In the genomic region with DNA sequence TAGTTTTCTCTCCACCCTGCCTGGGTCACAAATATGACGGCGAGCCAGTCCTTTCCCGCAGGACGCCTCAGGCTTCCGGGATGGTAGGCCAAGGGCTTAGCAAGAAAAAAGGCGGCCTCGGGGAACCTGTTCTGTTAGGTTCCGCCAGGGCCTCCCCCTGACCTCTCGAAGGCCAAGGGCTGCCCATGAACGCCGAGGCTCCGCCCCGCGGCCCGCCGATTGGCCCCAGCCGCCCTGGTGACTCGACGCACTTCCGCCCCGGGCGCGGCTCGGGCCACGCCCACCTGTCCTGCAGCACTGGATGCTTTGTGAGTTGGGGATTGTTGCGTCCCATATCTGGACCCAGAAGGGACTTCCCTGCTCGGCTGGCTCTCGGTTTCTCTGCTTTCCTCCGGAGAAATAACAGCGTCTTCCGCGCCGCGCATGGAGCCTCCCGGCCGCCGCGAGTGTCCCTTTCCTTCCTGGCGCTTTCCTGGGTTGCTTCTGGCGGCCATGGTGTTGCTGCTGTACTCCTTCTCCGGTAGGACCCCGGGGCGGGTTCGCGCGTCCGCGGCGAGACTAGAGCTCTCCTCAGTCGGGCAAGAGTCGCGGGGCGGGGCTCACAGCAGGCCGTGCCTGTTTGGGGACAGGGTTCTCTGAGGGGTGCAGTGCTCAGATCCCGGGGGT, we compare ENCODE assay signal across 8 cellular contexts. TPM values are rescaled to one million over a fixed set of nuclear protein-coding genes. Genes with fewer than 3 reads are reported as not detected.
DNase-seq lines count a peak whose midpoint lies in the region; ATAC-seq and TF ChIP-seq lines count a peak whose summit lies in the region.

A gene (plus strand): TSS at position 265 of the 666 bp plus-strand sequence. CDS start 159 bp downstream, at position 424.

- no TSS peak for BruUV-seq in Panc1 (replicated peaks; lab: Mats Ljungman, UMichigan)

- H3K4me1 ChIP-seq in Panc1 (ENCODE audit: control insufficient read depth, insufficient read depth, low read length) (peaks cover 20% of the 10 kb centered on the region), muscle layer of duodenum (ENCODE audit: control insufficient read depth in 1 of 2, insufficient read depth in 2 of 2, low read length in 2 of 2) (peaks cover 0 to 35% of the 10 kb centered on the region in 2 donors)

- H3K4me3 ChIP-seq in Panc1 (ENCODE audit: low read depth in 2 of 2, low read length in 2 of 2) (peak within 1 kb of the TSS; percentile 90 to 98), muscle layer of duodenum (ENCODE audit: low read depth in 1 of 2, low read length in 2 of 2) (peak within 1 kb of the TSS; percentile 88 to 98)

- no peaks in the 10 kb centered on the region for H3K27me3 Mint-ChIP-seq in activated T-cell treated with anti-CD3 and anti-CD28 coated beads, Interleukin-2, amount 50 U/mL, for 4 hours (ENCODE audit: low read depth)

- POLR2A ChIA-PET in Panc1 (lab: Charles Lee) = interaction anchor here (0.5 kb wide), 1 partner anchor 38 kb away, joined by 6 read pairs; no protein-coding TSS in a partner anchor

- no peak for TF ChIP-seq CTCF in Panc1 (IDR thresholded peaks at IDR 0.05)

- H3K9me3 ChIP-seq in Panc1 (ENCODE audit: control insufficient read depth, insufficient read depth, low read depth, low read length) (no peaks in the 10 kb centered on the region), muscle layer of duodenum (ENCODE audit: control insufficient read depth in 1 of 2, low read length in 2 of 2) (no peaks in the 10 kb centered on the region)

- peaks cover 3% of the 10 kb centered on the region; the same call in 1 of the 2 replicates for H3K36me3 ChIP-seq in Panc1 (ENCODE audit: control insufficient read depth, insufficient read depth, low read length)
- H3K36me3 ChIP-seq in muscle layer of duodenum (ENCODE audit: control insufficient read depth in 1 of 2, insufficient read depth in 2 of 2, low read length in 2 of 2) = peaks cover 0 to 1% of the 10 kb centered on the region in 2 donors

- in situ Hi-C loops in Panc1 (cut with HindIII; ENCODE audit: low pct_unique_long_range_greater_than_20kb, low sequenced_read_pairs) = no loop called here

- H3K9me3 Mint-ChIP-seq in activated T-cell treated with anti-CD3 and anti-CD28 coated beads, Interleukin-2, amount 50 U/mL, for 4 hours = no peaks in the 10 kb centered on the region

- DNase-seq in DMS53 (lab: John Stamatoyannopoulos, UW) (peak; percentile 100), KG1 (lab: John Stamatoyannopoulos, UW) (peak; percentile 97), Panc1 (ENCODE audit: low read depth, low spot score) (peak; percentile 52)
- peak; percentile 90 for DNase-seq in activated T-cell treated with anti-CD3 and anti-CD28 coated beads, Interleukin-2, amount 50 U/mL, for 4 hours
- DNase-seq in stimulated activated CD8-positive, alpha-beta memory T cell treated with anti-CD3 and anti-CD28 coated beads, Interleukin-7, amount 100 ng/mL, for 4 hours (ENCODE audit: low read depth in 2 of 2) = peak; percentile 83 to 92

- H3K4me1 Mint-ChIP-seq in activated T-cell treated with anti-CD3 and anti-CD28 coated beads, Interleukin-2, amount 50 U/mL, for 4 hours (ENCODE audit: low read depth) = peaks cover 71% of the 10 kb centered on the region

- intact Hi-C loops in Panc1 (cut with micrococcal nuclease; ENCODE audit: unreplicated experiment) = no loop called here

- H3K4me3 Mint-ChIP-seq in activated T-cell treated with anti-CD3 and anti-CD28 coated beads, Interleukin-2, amount 50 U/mL, for 4 hours = peak within 1 kb of the TSS; percentile 100

- H3K27me3 ChIP-seq in Panc1 (ENCODE audit: control insufficient read depth, insufficient read depth, low read length) (no peaks in the 10 kb centered on the region), muscle layer of duodenum (ENCODE audit: low read depth, low read length) (no peaks in the 10 kb centered on the region)

- CTCF ChIA-PET in Panc1 (lab: Charles Lee) = no interaction called here

- ATAC-seq in GM21723 (IDR thresholded peaks at IDR 0.05; ENCODE audit: unreplicated experiment) = peak; percentile 95
- ATAC-seq in Panc1 = peak; percentile 100
- ATAC-seq in activated T-cell treated with anti-CD3 and anti-CD28 coated beads, Interleukin-2, amount 50 U/mL, for 4 hours = peak; percentile 98 to 99
- ATAC-seq in esophagus mucosa = peak; percentile 97

- peaks cover 7% of the 10 kb centered on the region for H3K36me3 Mint-ChIP-seq in activated T-cell treated with anti-CD3 and anti-CD28 coated beads, Interleukin-2, amount 50 U/mL, for 4 hours (ENCODE audit: insufficient read depth)

- H3K27ac ChIP-seq in Panc1 (ENCODE audit: low read length) = peak within 1 kb of the TSS; percentile 97
- H3K27ac ChIP-seq in muscle layer of duodenum (ENCODE audit: low read length) = peak within 1 kb of the TSS; percentile 94

RNA-seq across cellular contexts. Expression of the gene that starts here (rescaled TPM):
- total RNA-seq in Panc1 (2021; ENCODE audit: unreplicated experiment) (128 TPM), esophagus mucosa (136 TPM)
- polyA plus RNA-seq in Panc1 (2012; ENCODE audit: insufficient read length) = 56.5 TPM
- total RNA-seq in activated T-cell treated with anti-CD3 and anti-CD28 coated beads, Interleukin-2, amount 50 U/mL, for 4 hours = 10 to 100 TPM; 58.0 to 69.8 (median 63.5) TPM

Comparison
In these comparisons a context has a peak if more than half of its experiments do, and no peak if none do; other contexts are left out.
1. Peak in every context shown above with its lines: DNase-seq, ATAC-seq, H3K4me3 ChIP-seq and H3K27ac ChIP-seq.